In the genomic region with DNA sequence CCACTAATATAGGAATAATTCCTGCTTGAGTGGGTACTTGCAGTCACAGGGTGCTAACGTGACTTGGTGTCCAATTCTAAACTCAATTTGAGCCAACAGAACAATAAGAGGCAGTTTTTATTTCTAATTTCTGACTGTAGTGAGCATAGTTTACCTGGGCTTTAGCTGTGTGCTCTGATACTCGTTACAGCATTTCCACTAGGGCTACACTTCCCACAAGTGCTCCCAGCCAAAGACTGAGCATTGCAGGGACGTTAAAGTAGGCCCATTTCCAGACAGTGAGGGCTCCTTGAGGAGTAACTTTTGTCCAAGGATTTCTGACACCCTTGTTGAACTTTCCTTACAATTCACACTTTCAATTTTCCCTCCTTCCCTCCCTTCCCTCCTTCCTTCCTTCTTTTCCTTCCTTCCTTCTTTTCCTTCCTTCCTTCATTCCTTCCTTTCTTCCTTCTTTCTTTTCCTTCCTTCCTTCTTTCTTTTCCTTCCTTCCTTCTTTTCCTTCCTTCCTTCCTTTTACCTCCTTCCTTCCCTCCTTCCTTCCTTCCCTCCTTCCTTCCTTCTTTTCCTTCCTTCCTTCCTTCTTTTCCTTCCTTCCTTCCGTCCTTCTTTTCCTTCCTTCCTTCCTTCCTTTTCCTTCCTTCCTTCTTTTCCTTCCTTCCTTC, we compare ENCODE assay signal across 23 cellular contexts. TPM values are rescaled to one million over a fixed set of nuclear protein-coding genes. Genes with fewer than 3 reads are reported as not detected.
DNase-seq lines count a peak whose midpoint lies in the region; ATAC-seq, FAIRE-seq and TF ChIP-seq lines count a peak whose summit lies in the region.
"Had no signal": no experiment of that assay in that cellular context is flagged by ENCODE, and none has a peak within 500 bp of the region (broad histone marks: within the 10 kb centered on the region; RNA-seq: fewer than 3 reads in every experiment).

No MANE protein-coding gene starts in this region.

- H3K4me2 ChIP-seq in OCI-LY3 (ENCODE audit: low read length) (peak overlapping the region; percentile 6; the same call in 1 of the 2 replicates), osteoblast (ENCODE audit: insufficient read depth, low read length) (no peak overlapping the region)
- H3K4me2 ChIP-seq: PC-9, SK-N-SH had no signal

- no peak overlapping the region for H3K4me3 ChIP-seq in OCI-LY3 (ENCODE audit: low read length)
- H3K4me3 ChIP-seq in osteoblast (ENCODE audit: insufficient read depth, low read length) = no peak overlapping the region
- H3K4me3 ChIP-seq: MG63, PC-9 had no signal

- no peak overlapping the region for H3K9ac ChIP-seq in OCI-LY3 (ENCODE audit: low read length)
- H3K9ac ChIP-seq: SK-N-SH had no signal

- no peaks in the 10 kb centered on the region for H3K27me3 ChIP-seq in OCI-LY3 (ENCODE audit: low read depth, low read length)
- no peaks in the 10 kb centered on the region for H3K27me3 ChIP-seq in osteoblast (ENCODE audit: insufficient read depth, low read length)
- H3K27me3 ChIP-seq: MG63 had no signal

- no peaks in the 10 kb centered on the region for H3K9me3 ChIP-seq in OCI-LY3 (ENCODE audit: insufficient read depth, low read length)
- no peaks in the 10 kb centered on the region for H3K9me3 ChIP-seq in osteoblast (ENCODE audit: low read depth, low read length)
- H3K9me3 ChIP-seq: SK-N-SH had no signal

- no peak for ATAC-seq in activated T-cell treated with anti-CD3 and anti-CD28 coated beads, Interleukin-2, amount 50 U/mL, for 4 hours
- ATAC-seq in activated naive CD8-positive, alpha-beta T cell treated with anti-CD3 and anti-CD28 coated beads, Interleukin-2, amount 50 U/mL, for 24 hours = peak; percentile 17
- no peak for ATAC-seq in stimulated activated effector memory CD8-positive, alpha-beta T cell treated with anti-CD3 and anti-CD28 coated beads, Interleukin-12 subunit alpha, Interleukin-12 subunit beta, amount 100 ng/mL, for 72 hours

- no peak overlapping the region for H3K4me3 Mint-ChIP-seq in activated T-cell treated with anti-CD3 and anti-CD28 coated beads, Interleukin-2, amount 50 U/mL, for 24 hours
- H3K4me3 Mint-ChIP-seq in activated T-cell treated with anti-CD3 and anti-CD28 coated beads, Interleukin-2, amount 50 U/mL, for 4 hours = no peak overlapping the region
- H3K4me3 Mint-ChIP-seq in activated naive CD8-positive, alpha-beta T cell treated with anti-CD3 and anti-CD28 coated beads, Interleukin-2, amount 50 U/mL, for 24 hours = no peak overlapping the region
- H3K4me3 Mint-ChIP-seq in stimulated activated effector memory CD8-positive, alpha-beta T cell treated with anti-CD3 and anti-CD28 coated beads, Interleukin-12 subunit alpha, Interleukin-12 subunit beta, amount 100 ng/mL, for 72 hours = no peak overlapping the region
- H3K4me3 Mint-ChIP-seq: CD4-positive, CD25-positive, alpha-beta regulatory T cell; HFFc6 had no signal

- H3K36me3 ChIP-seq in OCI-LY3 (replicated peaks; ENCODE audit: low read depth, low read length) = no peaks in the 10 kb centered on the region
- no peaks in the 10 kb centered on the region for H3K36me3 ChIP-seq in osteoblast (ENCODE audit: insufficient read depth, low read length)
- H3K36me3 ChIP-seq: MG63 had no signal

- peaks cover 34% of the 10 kb centered on the region for H3K4me1 Mint-ChIP-seq in activated T-cell treated with anti-CD3 and anti-CD28 coated beads, Interleukin-2, amount 50 U/mL, for 24 hours (ENCODE audit: low read depth)
- H3K4me1 Mint-ChIP-seq in activated T-cell treated with anti-CD3 and anti-CD28 coated beads, Interleukin-2, amount 50 U/mL, for 4 hours (ENCODE audit: low read depth) = peaks cover 18% of the 10 kb centered on the region
- peaks cover 35% of the 10 kb centered on the region for H3K4me1 Mint-ChIP-seq in activated naive CD8-positive, alpha-beta T cell treated with anti-CD3 and anti-CD28 coated beads, Interleukin-2, amount 50 U/mL, for 24 hours
- H3K4me1 Mint-ChIP-seq in stimulated activated effector memory CD8-positive, alpha-beta T cell treated with anti-CD3 and anti-CD28 coated beads, Interleukin-12 subunit alpha, Interleukin-12 subunit beta, amount 100 ng/mL, for 72 hours = peaks cover 15% of the 10 kb centered on the region

- H3K27ac Mint-ChIP-seq in activated T-cell treated with anti-CD3 and anti-CD28 coated beads, Interleukin-2, amount 50 U/mL, for 24 hours = peak overlapping the region; percentile 35
- H3K27ac Mint-ChIP-seq in activated naive CD8-positive, alpha-beta T cell treated with anti-CD3 and anti-CD28 coated beads, Interleukin-2, amount 50 U/mL, for 24 hours = peak overlapping the region; percentile 82
- H3K27ac Mint-ChIP-seq in stimulated activated effector memory CD8-positive, alpha-beta T cell treated with anti-CD3 and anti-CD28 coated beads, Interleukin-12 subunit alpha, Interleukin-12 subunit beta, amount 100 ng/mL, for 72 hours = no peak overlapping the region
- H3K27ac Mint-ChIP-seq: CD4-positive, CD25-positive, alpha-beta regulatory T cell; HFFc6 had no signal

- DNase-seq in activated T-cell treated with anti-CD3 and anti-CD28 coated beads, Interleukin-2, amount 50 U/mL, for 24 hours = no peak
- DNase-seq in activated T-cell treated with anti-CD3 and anti-CD28 coated beads, Interleukin-2, amount 50 U/mL, for 4 hours = no peak
- no peak for DNase-seq in GM12892 (ENCODE audit: insufficient read length)
- no peak for DNase-seq in activated naive CD8-positive, alpha-beta T cell treated with anti-CD3 and anti-CD28 coated beads, Interleukin-2, amount 50 U/mL, for 24 hours
- no peak for DNase-seq in stimulated activated effector memory CD8-positive, alpha-beta T cell treated with anti-CD3 and anti-CD28 coated beads, Interleukin-12 subunit alpha, Interleukin-12 subunit beta, amount 100 ng/mL, for 72 hours (ENCODE audit: low spot score in 2 of 2)
- DNase-seq in osteoblast (ENCODE audit: insufficient read length, low spot score, missing footprints) = no peak
- DNase-seq in D341Med (ENCODE audit: low spot score) = no peak
- DNase-seq: CD4-positive, CD25-positive, alpha-beta regulatory T cell; DMS 273 treated with DMSO at 0.1 percent for 48 hours; DMS79 treated with DMSO at 0.1 percent for 48 hours; H7; HFFc6; Kasumi-1; MG63; NCI-H1417; NCI-H187; NCI-H774; PC-9; SHP77 treated with DMSO at 0.1 percent for 48 hours; SK-N-SH had no signal

- no peaks in the 10 kb centered on the region for H4K20me1 ChIP-seq in OCI-LY3 (ENCODE audit: insufficient read depth, low read length)
- H4K20me1 ChIP-seq in osteoblast (ENCODE audit: insufficient read depth, low read length) = no peaks in the 10 kb centered on the region

- H2AFZ ChIP-seq in OCI-LY3 (ENCODE audit: low read depth, low read length) = 0 out of 2 replicates have a peak overlapping the region, but pooled peaks have one; percentile 7
- H2AFZ ChIP-seq in osteoblast (ENCODE audit: low read length) = no peak overlapping the region
- H2AFZ ChIP-seq: PC-9 had no signal

- no peak for TF ChIP-seq POLR2A in GM12892 (IDR thresholded peaks at IDR 0.05; ENCODE audit: low read depth, low read length)

- H3K79me2 ChIP-seq in OCI-LY3 (ENCODE audit: low read length) (no peaks in the 10 kb centered on the region), osteoblast (ENCODE audit: insufficient read depth, low read length) (no peaks in the 10 kb centered on the region)

- no peaks in the 10 kb centered on the region for H3K36me3 Mint-ChIP-seq in activated T-cell treated with anti-CD3 and anti-CD28 coated beads, Interleukin-2, amount 50 U/mL, for 24 hours (ENCODE audit: low read depth)
- no peaks in the 10 kb centered on the region for H3K36me3 Mint-ChIP-seq in activated T-cell treated with anti-CD3 and anti-CD28 coated beads, Interleukin-2, amount 50 U/mL, for 4 hours (ENCODE audit: insufficient read depth)
- peaks cover 3% of the 10 kb centered on the region for H3K36me3 Mint-ChIP-seq in activated naive CD8-positive, alpha-beta T cell treated with anti-CD3 and anti-CD28 coated beads, Interleukin-2, amount 50 U/mL, for 24 hours (ENCODE audit: low read depth)
- H3K36me3 Mint-ChIP-seq in stimulated activated effector memory CD8-positive, alpha-beta T cell treated with anti-CD3 and anti-CD28 coated beads, Interleukin-12 subunit alpha, Interleukin-12 subunit beta, amount 100 ng/mL, for 72 hours = no peaks in the 10 kb centered on the region
- H3K36me3 Mint-ChIP-seq: CD4-positive, CD25-positive, alpha-beta regulatory T cell had no signal

- H3K4me1 ChIP-seq in OCI-LY3 (ENCODE audit: low read length) = peaks cover 33% of the 10 kb centered on the region
- H3K4me1 ChIP-seq in osteoblast (ENCODE audit: insufficient read depth, low read length) = peaks cover 4% of the 10 kb centered on the region

- no peak overlapping the region for H3K27ac ChIP-seq in OCI-LY3 (ENCODE audit: low read length)
- H3K27ac ChIP-seq in osteoblast (ENCODE audit: low read depth, low read length) = no peak overlapping the region
- H3K27ac ChIP-seq: PC-9, RWPE1 had no signal

- TF ChIP-seq CTCF in OCI-LY3 (IDR thresholded peaks at IDR 0.05; ENCODE audit: low read depth, low read length) = no peak
- no peak for TF ChIP-seq CTCF in osteoblast (IDR thresholded peaks at IDR 0.05; ENCODE audit: extremely low read depth, low read depth, low read length)

- FAIRE-seq in GM12892 (lab: Jason Lieb, UNC) = peak; percentile 40

- no peaks in the 10 kb centered on the region for H3K27me3 Mint-ChIP-seq in activated T-cell treated with anti-CD3 and anti-CD28 coated beads, Interleukin-2, amount 50 U/mL, for 24 hours
- H3K27me3 Mint-ChIP-seq in activated T-cell treated with anti-CD3 and anti-CD28 coated beads, Interleukin-2, amount 50 U/mL, for 4 hours (ENCODE audit: low read depth) = no peaks in the 10 kb centered on the region
- no peaks in the 10 kb centered on the region for H3K27me3 Mint-ChIP-seq in activated naive CD8-positive, alpha-beta T cell treated with anti-CD3 and anti-CD28 coated beads, Interleukin-2, amount 50 U/mL, for 24 hours
- H3K27me3 Mint-ChIP-seq: CD4-positive, CD25-positive, alpha-beta regulatory T cell had no signal

- H3K9me3 Mint-ChIP-seq in activated T-cell treated with anti-CD3 and anti-CD28 coated beads, Interleukin-2, amount 50 U/mL, for 24 hours = peaks cover 3% of the 10 kb centered on the region
- no peaks in the 10 kb centered on the region for H3K9me3 Mint-ChIP-seq in activated T-cell treated with anti-CD3 and anti-CD28 coated beads, Interleukin-2, amount 50 U/mL, for 4 hours
- H3K9me3 Mint-ChIP-seq in activated naive CD8-positive, alpha-beta T cell treated with anti-CD3 and anti-CD28 coated beads, Interleukin-2, amount 50 U/mL, for 24 hours = peaks cover 31% of the 10 kb centered on the region
- H3K9me3 Mint-ChIP-seq in stimulated activated effector memory CD8-positive, alpha-beta T cell treated with anti-CD3 and anti-CD28 coated beads, Interleukin-12 subunit alpha, Interleukin-12 subunit beta, amount 100 ng/mL, for 72 hours = peaks cover 5% of the 10 kb centered on the region
- H3K9me3 Mint-ChIP-seq: CD4-positive, CD25-positive, alpha-beta regulatory T cell had no signal

RNA-seq across cellular contexts. Expression of gene TP63, which starts 53.8 kb away (rescaled TPM):
- under 1 TPM in 1 of 3 donors, not detected in 2; 0.54 TPM for total RNA-seq in activated T-cell treated with anti-CD3 and anti-CD28 coated beads, Interleukin-2, amount 50 U/mL, for 4 hours
- 21.8 TPM for polyA plus RNA-seq in GM12892 (2012; ENCODE audit: missing spikeins)
- 1.8 and 2.4 TPM in 2 replicates for total RNA-seq in osteoblast
- total RNA-seq: H7, HFFc6 had no signal
- polyA plus RNA-seq: BJ, SK-N-SH had no signal
